Comparison of ENCODE assay signal across 36 cellular contexts in genomic region chr5:82010696-82011095, GRCh38.
"Had no signal": no experiment of that assay in that cellular context is flagged by ENCODE, and none has a peak within 500 bp of the region (broad histone marks: within the 10 kb centered on the region; RNA-seq: fewer than 3 reads in every experiment).

No MANE protein-coding gene starts in this region.

- H3K27me3 ChIP-seq: MG63 had no signal

- DNase-seq: Karpas-422, Kasumi-1, KG1, MG63, MM.1S, MV-4-11, NCI-H1048, NCI-H1092, NCI-H1092 treated with DMSO at 0.1 percent for 48 hours, NCI-H1105, NCI-H1105 treated with DMSO at 0.1 percent for 48 hours, NCI-H1417, NCI-H1417 treated with DMSO at 0.1 percent for 48 hours, NCI-H1436, NCI-H1436 treated with DMSO at 0.1 percent for 48 hours, NCI-H146, NCI-H1694, NCI-H1694 treated with DMSO at 0.1 percent for 48 hours, NCI-H187, NCI-H187 treated with DMSO at 0.1 percent for 48 hours, NCI-H1930, NCI-H2029, NCI-H2029 treated with DMSO at 0.1 percent for 48 hours, NCI-H2081, NCI-H2081 treated with DMSO at 0.1 percent for 48 hours, NCI-H2107, NCI-H2171, NCI-H2171 treated with DMSO at 0.1 percent for 48 hours, NCI-H2227 treated with DMSO at 0.1 percent for 48 hours, NCI-H226, NCI-H345, NCI-H446 treated with DMSO at 0.1 percent for 48 hours, NCI-H510A, NCI-H510A treated with DMSO at 0.1 percent for 48 hours, NCI-H524 had no signal

- H3K9me3 ChIP-seq: MG63 had no signal

- H3K27ac ChIP-seq: KMS-11 had no signal

- H3K4me3 ChIP-seq: MG63 had no signal

- H3K36me3 ChIP-seq: MG63 had no signal
